ENCODE assay signal across 8 cellular contexts in genomic region chr19:57363734-57364181, GRCh38. TPM values are rescaled to one million over a fixed set of nuclear protein-coding genes. Genes with fewer than 3 reads are reported as not detected.
DNase-seq lines count a peak whose midpoint lies in the region; TF ChIP-seq lines count a peak whose summit lies in the region.

No MANE protein-coding gene starts in this region.

- TF ChIP-seq CTCF in NB4 (IDR thresholded peaks at IDR 0.05; ENCODE audit: low read depth, low read length) (no peak), lower leg skin (IDR thresholded peaks at IDR 0.05) (no peak), tibial artery (IDR thresholded peaks at IDR 0.05) (no peak)

- no peak for TF ChIP-seq POLR2A in NB4 (IDR thresholded peaks at IDR 0.05; ENCODE audit: extremely low read depth, insufficient read length)
- no peak for TF ChIP-seq POLR2A in lower leg skin (IDR thresholded peaks at IDR 0.05)

- peak overlapping the region; percentile 98 for H3K27ac Mint-ChIP-seq in activated CD4-positive, alpha-beta T cell treated with anti-CD3 and anti-CD28 coated beads, Interleukin-2, amount 10 ng/mL, durations not matched to agents 7 days and 5 days

- peak overlapping the region; percentile 88 for H3K4me3 Mint-ChIP-seq in activated CD4-positive, alpha-beta T cell treated with anti-CD3 and anti-CD28 coated beads, Interleukin-2, amount 10 ng/mL, durations not matched to agents 7 days and 5 days

- peaks cover 0 to 36% (median 5%) of the 10 kb centered on the region in 3 donors for H3K9me3 ChIP-seq in tibial artery

- 0 to 1% methylated on average over 10 to 12 of the region's 14 CpGs for WGBS in lower leg skin, 2 donors

- H3K4me3 ChIP-seq in NB4 (ENCODE audit: low read depth, low read length), result peak overlapping the region; percentile 82
- H3K4me3 ChIP-seq in lower leg skin (ENCODE audit: low read depth, poor library complexity, severe bottlenecking), result peak overlapping the region; percentile 41
- H3K4me3 ChIP-seq in tibial artery, result peak overlapping the region; percentile 70 to 80

- H3K4me1 Mint-ChIP-seq in activated CD4-positive, alpha-beta T cell treated with anti-CD3 and anti-CD28 coated beads, Interleukin-2, amount 10 ng/mL, durations not matched to agents 7 days and 5 days, result peaks cover 15% of the 10 kb centered on the region

- no peaks in the 10 kb centered on the region for H3K27me3 ChIP-seq in tibial artery

- intact Hi-C loops in lower leg skin (cut with DNase I; ENCODE audit: low total_unique reads) (no loop called here), tibial artery (cut with DNase I; ENCODE audit: low total_unique reads) (loop anchor here (2.0 kb wide), 1 partner anchor 123 kb away; the partner anchor contains the start of gene ZNF805)

- no peak for DNase-seq in activated CD4-positive, alpha-beta T cell treated with anti-CD3 and anti-CD28 coated beads, Interleukin-2, amount 10 ng/mL, durations not matched to agents 7 days and 5 days
- DNase-seq in activated CD4-positive, alpha-beta T cell treated with anti-CD3 and anti-CD28 coated beads, Interleukin-2, amount 50 U/mL, for 48 hours, result no peak
- DNase-seq in NB4 (ENCODE audit: low read depth) (peak; percentile 2), cerebellum (ENCODE audit: low spot score) (peak; percentile 9), lower leg skin (ENCODE audit: low spot score in 2 of 2) (no peak), tibial artery (no peak), T-helper 9 cell (no peak), NCI-H1436 (lab: John Stamatoyannopoulos, UW) (no peak)

- no peaks in the 10 kb centered on the region for H3K27me3 Mint-ChIP-seq in activated CD4-positive, alpha-beta T cell treated with anti-CD3 and anti-CD28 coated beads, Interleukin-2, amount 10 ng/mL, durations not matched to agents 7 days and 5 days

- POLR2A ChIA-PET in activated CD4-positive, alpha-beta T cell treated with anti-CD3 and anti-CD28 coated beads, Interleukin-2, amount 10 ng/mL, durations not matched to agents 7 days and 5 days (lab: Charles Lee), result no interaction called here

- H3K36me3 Mint-ChIP-seq in activated CD4-positive, alpha-beta T cell treated with anti-CD3 and anti-CD28 coated beads, Interleukin-2, amount 10 ng/mL, durations not matched to agents 7 days and 5 days (ENCODE audit: low read depth), result peaks cover 49% of the 10 kb centered on the region

- peaks cover 14 to 42% (median 38%) of the 10 kb centered on the region in 3 donors for H3K36me3 ChIP-seq in tibial artery

- H3K4me1 ChIP-seq in tibial artery, result peaks cover 0 to 19% (median 6%) of the 10 kb centered on the region in 4 donors

- H3K9me3 Mint-ChIP-seq in activated CD4-positive, alpha-beta T cell treated with anti-CD3 and anti-CD28 coated beads, Interleukin-2, amount 10 ng/mL, durations not matched to agents 7 days and 5 days, result peaks cover 30% of the 10 kb centered on the region

- H3K27ac ChIP-seq in tibial artery, result peak overlapping the region; percentile 92 to 97

- CTCF ChIA-PET in activated CD4-positive, alpha-beta T cell treated with anti-CD3 and anti-CD28 coated beads, Interleukin-2, amount 10 ng/mL, durations not matched to agents 7 days and 5 days (lab: Charles Lee), result interaction anchor here (0.7 to 1.3 kb wide), 2 partner anchors 23 to 26 kb away, joined by 3 to 5 read pairs; partner anchors contain the start of gene ZNF548

RNA-seq across cellular contexts. Expression of gene TRAPPC2B, which starts 0.4 kb away (rescaled TPM):
- total RNA-seq in activated CD4-positive, alpha-beta T cell treated with anti-CD3 and anti-CD28 coated beads, Interleukin-2, amount 10 ng/mL, durations not matched to agents 7 days and 5 days, result 10 to 100 TPM in 1 of 2 experiments, 1 to 10 TPM in 1; 9.0 to 10.3 TPM
- total RNA-seq in cerebellum, result 13.0 TPM
- total RNA-seq in lower leg skin, result 10 to 100 TPM; 11.3 to 20.1 (median 19.5) TPM

RNA-seq across cellular contexts. Expression of gene ZNF547, which starts 0.4 kb away (rescaled TPM):
- 1 to 10 TPM; 4.6 TPM for total RNA-seq in activated CD4-positive, alpha-beta T cell treated with anti-CD3 and anti-CD28 coated beads, Interleukin-2, amount 10 ng/mL, durations not matched to agents 7 days and 5 days
- total RNA-seq in cerebellum (11.5 TPM), lower leg skin (1 to 10 TPM in 3 of 4 donors, under 1 TPM in 1; 0.42 to 2.4 (median 1.4) TPM)

RNA-seq across cellular contexts. Expression of gene ZNF304, which starts 12.7 kb away (rescaled TPM):
- total RNA-seq in activated CD4-positive, alpha-beta T cell treated with anti-CD3 and anti-CD28 coated beads, Interleukin-2, amount 10 ng/mL, durations not matched to agents 7 days and 5 days, result 1 to 10 TPM; 9.0 TPM
- 15.9 TPM for total RNA-seq in cerebellum
- 10 to 100 TPM in 1 of 4 donors, 1 to 10 TPM in 3; 8.3 to 11.8 (median 8.9) TPM for total RNA-seq in lower leg skin

RNA-seq across cellular contexts. Expression of gene ZNF548, which starts 25.9 kb away (rescaled TPM):
- total RNA-seq in activated CD4-positive, alpha-beta T cell treated with anti-CD3 and anti-CD28 coated beads, Interleukin-2, amount 10 ng/mL, durations not matched to agents 7 days and 5 days, result 10 to 100 TPM; 29.1 to 31.8 TPM
- total RNA-seq in cerebellum (45.7 TPM), lower leg skin (10 to 100 TPM; 20.3 to 29.3 (median 23.5) TPM)

RNA-seq across cellular contexts. Expression of gene ZNF543, which starts 43.5 kb away (rescaled TPM):
- 1 to 10 TPM; 8.7 to 9.1 TPM for total RNA-seq in activated CD4-positive, alpha-beta T cell treated with anti-CD3 and anti-CD28 coated beads, Interleukin-2, amount 10 ng/mL, durations not matched to agents 7 days and 5 days
- total RNA-seq in cerebellum, result 30.1 TPM
- total RNA-seq in lower leg skin, result 10 to 100 TPM; 11.4 to 15.7 (median 12.4) TPM

Comparison
In these comparisons a context has a peak if more than half of its experiments do, and no peak if none do; other contexts are left out.
1. DNase-seq: peak in NB4 (single experiment) and cerebellum (single experiment); none in activated CD4-positive, alpha-beta T cell treated with anti-CD3 and anti-CD28 coated beads, Interleukin-2, amount 10 ng/mL, durations not matched to agents 7 days and 5 days (single experiment), activated CD4-positive, alpha-beta T cell treated with anti-CD3 and anti-CD28 coated beads, Interleukin-2, amount 50 U/mL, for 48 hours (0 of 2), lower leg skin (0 of 2), tibial artery (0 of 2), T-helper 9 cell (single experiment) and NCI-H1436 (single experiment).
2. Peak in every context shown above with its lines, with median percentiles within 50 percentile points of each other: H3K4me3 ChIP-seq.